In genomic region chr9:87882627-87883026, GRCh38 we compare ENCODE assay signal across 2 cellular contexts.
TF ChIP-seq lines count a peak whose summit lies in the region.

SPATA31E1 (plus strand) TSS chr9:87882877; CDS start chr9:87882892, 15 bp downstream.

TF ChIP-seq in GM23338, 12 proteins besides CTCF, POLR2A, EP300 and RAD21:
- TF ChIP-seq ZNF462 (CRISPR knock-in tag; IDR thresholded peaks at IDR 0.05) = no peak
- TF ChIP-seq EZH2phosphoT487 (IDR thresholded peaks at IDR 0.05; ENCODE audit: unreplicated experiment) = no peak
- TF ChIP-seq EZH2 (IDR thresholded peaks at IDR 0.05; ENCODE audit: low read depth, unreplicated experiment) = no peak
- no peak for TF ChIP-seq CREB1 (CRISPR knock-in tag; IDR thresholded peaks at IDR 0.05; ENCODE audit: low read depth)
- TF ChIP-seq NANOG (IDR thresholded peaks at IDR 0.05; ENCODE audit: borderline replicate concordance) = no peak
- no peak for TF ChIP-seq ETS1 (IDR thresholded peaks at IDR 0.05)
- TF ChIP-seq ZNF114 (CRISPR knock-in tag; IDR thresholded peaks at IDR 0.05) = no peak
- no peak for TF ChIP-seq POLR2AphosphoS5 (IDR thresholded peaks at IDR 0.05; ENCODE audit: low read depth)
- no peak for TF ChIP-seq REST (IDR thresholded peaks at IDR 0.05; ENCODE audit: unreplicated experiment)
- TF ChIP-seq ZNF331 (CRISPR knock-in tag; IDR thresholded peaks at IDR 0.05; ENCODE audit: low read depth) = no peak
- TF ChIP-seq JUNB (IDR thresholded peaks at IDR 0.05; ENCODE audit: unreplicated experiment) = no peak
- no peak for TF ChIP-seq STAT1 (IDR thresholded peaks at IDR 0.05; ENCODE audit: unreplicated experiment)

TF ChIP-seq in IMR-90, 13 proteins besides CTCF, POLR2A, EP300 and RAD21 (continued from another document):
- TF ChIP-seq ELK1 (IDR thresholded peaks at IDR 0.05; ENCODE audit: borderline replicate concordance, low read depth, low read length) (no peak), RFX5 (IDR thresholded peaks at IDR 0.05; ENCODE audit: low read depth, low read length) (no peak), RCOR1 (IDR thresholded peaks at IDR 0.05; ENCODE audit: insufficient replicate concordance, low read length) (no peak), BHLHE40 (IDR thresholded peaks at IDR 0.05; ENCODE audit: low read depth, low read length) (no peak), SMC3 (IDR thresholded peaks at IDR 0.05; ENCODE audit: low read depth, low read length) (no peak), MXI1 (IDR thresholded peaks at IDR 0.05; ENCODE audit: borderline replicate concordance, low read depth, low read length) (no peak), USF2 (IDR thresholded peaks at IDR 0.05; ENCODE audit: low read depth, low read length) (no peak), FOS (IDR thresholded peaks at IDR 0.05; ENCODE audit: low read depth, low read length) (no peak), MAFK (IDR thresholded peaks at IDR 0.05; ENCODE audit: low read depth, low read length) (no peak), MAZ (IDR thresholded peaks at IDR 0.05; ENCODE audit: borderline replicate concordance, low read depth, low read length) (no peak)
TF ChIP-seq in IMR-90: peak in this region for 0.
